Comparison of ENCODE assay signal across 18 cellular contexts in the genomic region with DNA sequence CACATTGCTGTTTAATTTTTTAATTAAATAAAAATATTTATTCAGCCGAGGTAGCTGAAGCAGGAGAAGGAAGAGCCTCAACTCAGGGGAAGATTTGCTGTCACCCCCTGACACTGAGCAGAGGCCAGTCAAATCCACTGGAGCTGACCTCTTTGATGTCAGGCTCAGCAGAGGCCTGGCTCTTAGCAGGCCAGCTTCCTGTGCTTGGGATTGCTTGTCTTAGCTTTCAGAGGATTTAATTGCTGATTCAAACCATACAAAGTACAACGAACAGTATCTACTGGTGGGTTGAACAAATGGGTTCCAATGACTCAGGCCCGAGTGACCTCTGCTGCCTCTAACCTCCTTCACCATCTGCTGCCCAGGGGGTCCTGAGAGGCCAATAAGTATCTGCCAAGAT.
"Had no signal": no experiment of that assay in that cellular context is flagged by ENCODE, and none has a peak within 500 bp of the region (broad histone marks: within the 10 kb centered on the region; RNA-seq: fewer than 3 reads in every experiment).

No MANE protein-coding gene starts in this region.

- ATAC-seq: activated naive CD8-positive, alpha-beta T cell treated with anti-CD3 and anti-CD28 coated beads, Interleukin-2, amount 50 U/mL, for 24 hours; activated T-helper 17 cell treated with anti-CD3 and anti-CD28 coated beads, Interleukin-2, amount 50 U/mL, for 72 hours; foreskin keratinocyte; naive thymus-derived CD8-positive, alpha-beta T cell had no signal

- H3K9me3 ChIP-seq: esophagus muscularis mucosa, SJSA1 had no signal

- H3K4me1 Mint-ChIP-seq: activated naive CD8-positive, alpha-beta T cell treated with anti-CD3 and anti-CD28 coated beads, Interleukin-2, amount 50 U/mL, for 24 hours; activated T-helper 17 cell treated with anti-CD3 and anti-CD28 coated beads, Interleukin-2, amount 50 U/mL, for 72 hours; naive thymus-derived CD8-positive, alpha-beta T cell had no signal

- H3K27me3 ChIP-seq: esophagus muscularis mucosa, foreskin keratinocyte, SJSA1 had no signal

- H3K4me3 ChIP-seq: esophagus muscularis mucosa, lung, SJSA1 had no signal

- H3K4me1 ChIP-seq: esophagus muscularis mucosa, foreskin keratinocyte, SJSA1 had no signal

- DNase-seq: activated CD4-positive, alpha-beta T cell treated with anti-CD3 and anti-CD28 coated beads for 1 hour; activated CD4-positive, alpha-beta T cell treated with anti-CD3 and anti-CD28 coated beads, Interleukin-2, amount 50 U/mL, for 4 hours; activated naive CD4-positive, alpha-beta T cell treated with anti-CD3 and anti-CD28 coated beads for 36 hours; activated naive CD8-positive, alpha-beta T cell treated with anti-CD3 and anti-CD28 coated beads, Interleukin-2, amount 50 U/mL, for 24 hours; activated T-cell treated with anti-CD3 and anti-CD28 coated beads for 4 hours; foreskin keratinocyte; glutamatergic neuron; hypothalamus; kidney glomerular epithelial cell; naive thymus-derived CD8-positive, alpha-beta T cell; posterior cingulate gyrus; small intestine; stimulated activated CD4-positive, alpha-beta T cell treated with anti-CD3 and anti-CD28 coated beads, Interleukin-1b, Interleukin-23, amount 100 ng/mL, for 48 hours; T-helper 9 cell had no signal

- H3K36me3 ChIP-seq: esophagus muscularis mucosa, SJSA1 had no signal

- H3K27ac ChIP-seq: esophagus muscularis mucosa, foreskin keratinocyte, SJSA1 had no signal

- H3K27me3 Mint-ChIP-seq: activated naive CD8-positive, alpha-beta T cell treated with anti-CD3 and anti-CD28 coated beads, Interleukin-2, amount 50 U/mL, for 24 hours; activated T-helper 17 cell treated with anti-CD3 and anti-CD28 coated beads, Interleukin-2, amount 50 U/mL, for 72 hours had no signal

- H3K4me3 Mint-ChIP-seq: activated naive CD4-positive, alpha-beta T cell treated with anti-CD3 and anti-CD28 coated beads for 36 hours; activated naive CD8-positive, alpha-beta T cell treated with anti-CD3 and anti-CD28 coated beads, Interleukin-2, amount 50 U/mL, for 24 hours; activated T-helper 17 cell treated with anti-CD3 and anti-CD28 coated beads, Interleukin-2, amount 50 U/mL, for 72 hours; naive thymus-derived CD8-positive, alpha-beta T cell had no signal

- H3K27ac Mint-ChIP-seq: activated naive CD4-positive, alpha-beta T cell treated with anti-CD3 and anti-CD28 coated beads for 36 hours; activated naive CD8-positive, alpha-beta T cell treated with anti-CD3 and anti-CD28 coated beads, Interleukin-2, amount 50 U/mL, for 24 hours; activated T-helper 17 cell treated with anti-CD3 and anti-CD28 coated beads, Interleukin-2, amount 50 U/mL, for 72 hours had no signal
